11 cellular contexts compared by ENCODE assay signal in genomic region chrX:122270809-122271494, GRCh38.
"Had no signal": no experiment of that assay in that cellular context is flagged by ENCODE, and none has a peak within 500 bp of the region (broad histone marks: within the 10 kb centered on the region; RNA-seq: fewer than 3 reads in every experiment).

No MANE protein-coding gene starts in this region.

- H3K27ac ChIP-seq: GM23248, HL-60, KMS-11 had no signal

- H3K27me3 Mint-ChIP-seq: IgD-negative memory B cell had no signal

- DNase-seq: GM23248, GOT3, H7, HFFc6, KBM-7 had no signal

- H3K4me1 ChIP-seq: HAP-1 had no signal

- H3K27ac Mint-ChIP-seq: HFFc6, IgD-negative memory B cell had no signal

- H3K36me3 Mint-ChIP-seq: IgD-negative memory B cell had no signal

- FAIRE-seq: HepG2 had no signal

- ATAC-seq: HCT116, HepG2 had no signal

- H3K4me1 Mint-ChIP-seq: IgD-negative memory B cell had no signal

- H2AFZ ChIP-seq: GM23248 had no signal

- H3K9me3 ChIP-seq: HAP-1 had no signal

- H3K4me3 ChIP-seq: GM23248, HAP-1 had no signal

- H3K4me2 ChIP-seq: KMS-11 had no signal

- H3K36me3 ChIP-seq: HAP-1 had no signal

- H3K4me3 Mint-ChIP-seq: HFFc6, IgD-negative memory B cell had no signal

- H3K9ac ChIP-seq: GM23248, KMS-11 had no signal
